1 cellular context compared by ENCODE assay signal in genomic region chr9:22969350-22969979, GRCh38.
TF ChIP-seq lines count a peak whose summit lies in the region.

No MANE protein-coding gene starts in this region.

TF ChIP-seq in WTC11, 78 proteins besides CTCF, POLR2A, EP300 and RAD21 (continued from another document):
- TF ChIP-seq ZMAT4 (CRISPR knock-in tag; IDR thresholded peaks at IDR 0.05): no peak
- no peak for TF ChIP-seq E2F4 (CRISPR knock-in tag; IDR thresholded peaks at IDR 0.05; ENCODE audit: borderline replicate concordance, low read depth)
- TF ChIP-seq ZNF121 (CRISPR knock-in tag; IDR thresholded peaks at IDR 0.05): no peak
